In genomic region chr16:50547340-50547865, GRCh38 we compare ENCODE assay signal across 8 cellular contexts. TPM values are rescaled to one million over a fixed set of nuclear protein-coding genes. Genes with fewer than 3 reads are reported as not detected.
DNase-seq lines count a peak whose midpoint lies in the region; ATAC-seq and TF ChIP-seq lines count a peak whose summit lies in the region.

No MANE protein-coding gene starts in this region.

- H3K27me3 ChIP-seq in RWPE2 (ENCODE audit: insufficient read depth, poor library complexity, severe bottlenecking): no peaks in the 10 kb centered on the region
- H3K27me3 ChIP-seq in heart left ventricle: peaks cover 0 to 30% (median 11%) of the 10 kb centered on the region in 9 donors
- no peaks in the 10 kb centered on the region for H3K27me3 ChIP-seq in sigmoid colon

- H3K4me1 ChIP-seq in RWPE2 (ENCODE audit: insufficient read depth, poor library complexity, severe bottlenecking) (no peaks in the 10 kb centered on the region), heart left ventricle (peaks cover 0 to 18% (median 7%) of the 10 kb centered on the region in 12 donors), sigmoid colon (peaks cover 0 to 30% (median 23%) of the 10 kb centered on the region in 4 donors)

- no peak for TF ChIP-seq EP300 in sigmoid colon (IDR thresholded peaks at IDR 0.05)

- ATAC-seq in HG03108 (IDR thresholded peaks at IDR 0.05; ENCODE audit: unreplicated experiment): peak; percentile 32
- peak; percentile 41 for ATAC-seq in RWPE2 (ENCODE audit: low read depth)
- peak in 2 of 4 donors; percentile 21 to 35 for ATAC-seq in heart left ventricle
- no peak for ATAC-seq in GM21390 (IDR thresholded peaks at IDR 0.05; ENCODE audit: unreplicated experiment)
- no peak for ATAC-seq in HG02759 (IDR thresholded peaks at IDR 0.05; ENCODE audit: unreplicated experiment)

- H3K4me3 ChIP-seq in RWPE2 (ENCODE audit: severe bottlenecking) (peak overlapping the region; percentile 76), heart left ventricle (peak overlapping the region; percentile 45 to 84 (median 63)), sigmoid colon (peak overlapping the region; percentile 41 to 97 (median 78))

- no peak overlapping the region for H3K27ac ChIP-seq in RWPE2 (ENCODE audit: poor library complexity, severe bottlenecking)
- no peak overlapping the region for H3K27ac ChIP-seq in heart left ventricle
- H3K27ac ChIP-seq in sigmoid colon: peak overlapping the region; percentile 11 to 87 (median 72)

- TF ChIP-seq CTCF in RWPE2 (IDR thresholded peaks at IDR 0.05; ENCODE audit: poor library complexity, severe bottlenecking) (peak; percentile 45), heart left ventricle (IDR thresholded peaks at IDR 0.05) (peak in 2 of 12 donors; percentile 14 to 26), sigmoid colon (IDR thresholded peaks at IDR 0.05) (peak in 1 of 4 experiments; percentile 35)

- H3K9me3 ChIP-seq in RWPE2 (ENCODE audit: severe bottlenecking): no peaks in the 10 kb centered on the region
- no peaks in the 10 kb centered on the region for H3K9me3 ChIP-seq in heart left ventricle
- H3K9me3 ChIP-seq in sigmoid colon: no peaks in the 10 kb centered on the region

- no peak for TF ChIP-seq POLR2A in heart left ventricle (IDR thresholded peaks at IDR 0.05)
- no peak for TF ChIP-seq POLR2A in sigmoid colon (IDR thresholded peaks at IDR 0.05)

- WGBS in heart left ventricle, 4 donors: 3 to 7% (median 4%) methylated on average over 10 to 34 of the region's 34 CpGs
- 1 to 2% methylated on average over 34 of the region's 34 CpGs for WGBS in sigmoid colon, 2 donors

- DNase-seq in GF-D8 (lab: John Stamatoyannopoulos, UW) (peak; percentile 2), RWPE2 (ENCODE audit: low spot score) (no peak), activated gamma-delta T cell treated with Interleukin-2 at 50 U/mL for 16 hours (peak; percentile 93), heart left ventricle (peak in 2 of 5 donors; percentile 34 to 73), sigmoid colon (peak; percentile 77)

- H3K36me3 ChIP-seq in RWPE2 (ENCODE audit: low read depth) (no peaks in the 10 kb centered on the region), heart left ventricle (no peaks in the 10 kb centered on the region), sigmoid colon (no peaks in the 10 kb centered on the region)

- intact Hi-C loops in heart left ventricle (cut with DNase I) (loop anchor here in 2 of 10 donors (10.0 kb wide), 2 partner anchors 63 to 173 kb away; no protein-coding TSS in a partner anchor), sigmoid colon (cut with DNase I) (loop anchor here (5.0 to 10.0 kb wide), 3 partner anchors 45 to 523 kb away; partner anchors contain the start of gene CNEP1R1)

RNA-seq across cellular contexts. Expression of gene NKD1, which starts 0.8 kb away (rescaled TPM):
- 1 to 10 TPM in 1 of 9 donors, under 1 TPM in 8; 0.05 to 1.0 (median 0.26) TPM for total RNA-seq in heart left ventricle
- polyA plus RNA-seq in heart left ventricle: under 1 TPM; 0.23 to 0.32 TPM
- total RNA-seq in sigmoid colon: 10 to 100 TPM in 3 of 4 donors, 1 to 10 TPM in 1; 6.7 to 18.0 (median 11.5) TPM
- 1 to 10 TPM in 2 of 3 donors, under 1 TPM in 1; under 0.01 to 2.8 (median 1.5) TPM for polyA plus RNA-seq in sigmoid colon

Comparison
In these comparisons a context has a peak if more than half of its experiments do, and no peak if none do; other contexts are left out.
1. ATAC-seq: peak in HG03108 (single experiment) and RWPE2 (single experiment); none in GM21390 (single experiment) and HG02759 (single experiment).
2. H3K27ac ChIP-seq: peak in sigmoid colon (4 of 4); none in RWPE2 (single experiment) and heart left ventricle (0 of 12).
3. Peak in every context shown above with its lines, with median percentiles within 50 percentile points of each other: H3K4me3 ChIP-seq.